In genomic region chr7:143384148-143384547, GRCh38 we compare ENCODE assay signal across 10 cellular contexts. TPM values are rescaled to one million over a fixed set of nuclear protein-coding genes. Genes with fewer than 3 reads are reported as not detected.
DNase-seq lines count a peak whose midpoint lies in the region; ATAC-seq and TF ChIP-seq lines count a peak whose summit lies in the region.
"Had no signal": no experiment of that assay in that cellular context is flagged by ENCODE, and none has a peak within 500 bp of the region (broad histone marks: within the 10 kb centered on the region; RNA-seq: fewer than 3 reads in every experiment).

No MANE protein-coding gene starts in this region.

- H3K4me1 Mint-ChIP-seq in activated T-cell treated with anti-CD3 and anti-CD28 coated beads, Interleukin-2, amount 50 U/mL, for 72 hours (ENCODE audit: low read depth), result peaks cover 5% of the 10 kb centered on the region
- H3K4me1 Mint-ChIP-seq in activated CD4-positive, alpha-beta T cell treated with anti-CD3 and anti-CD28 coated beads for 36 hours, result peaks cover 8% of the 10 kb centered on the region

- H3K27ac Mint-ChIP-seq in activated T-cell treated with anti-CD3 and anti-CD28 coated beads, Interleukin-2, amount 50 U/mL, for 72 hours, result no peak overlapping the region
- no peak overlapping the region for H3K27ac Mint-ChIP-seq in activated CD4-positive, alpha-beta T cell treated with anti-CD3 and anti-CD28 coated beads for 36 hours

- no peaks in the 10 kb centered on the region for H3K27me3 Mint-ChIP-seq in activated T-cell treated with anti-CD3 and anti-CD28 coated beads, Interleukin-2, amount 50 U/mL, for 72 hours (ENCODE audit: low read depth)
- no peaks in the 10 kb centered on the region for H3K27me3 Mint-ChIP-seq in activated CD4-positive, alpha-beta T cell treated with anti-CD3 and anti-CD28 coated beads for 36 hours

- DNase-seq in G401 (ENCODE audit: low spot score), result peak; percentile 48
- DNase-seq in ascending aorta (ENCODE audit: low spot score in 2 of 2), result peak in 1 of 2 donors; percentile 75
- no peak for DNase-seq in heart right ventricle
- DNase-seq in UCSD-AML1 (lab: John Stamatoyannopoulos, UW; ENCODE audit: unreplicated experiment), result no peak
- no peak for DNase-seq in activated T-cell treated with anti-CD3 and anti-CD28 coated beads, Interleukin-2, amount 50 U/mL, for 72 hours
- no peak for DNase-seq in activated CD4-positive, alpha-beta T cell treated with anti-CD3 and anti-CD28 coated beads for 36 hours
- DNase-seq: NCI-H1694; stimulated activated CD4-positive, alpha-beta T cell treated with anti-CD3 and anti-CD28 coated beads, Interleukin-1b, Interleukin-23, amount 100 ng/mL, for 48 hours had no signal

- TF ChIP-seq CTCF in ascending aorta (IDR thresholded peaks at IDR 0.05) (no peak), heart right ventricle (IDR thresholded peaks at IDR 0.05) (no peak)

- no peak overlapping the region for H3K4me3 Mint-ChIP-seq in activated T-cell treated with anti-CD3 and anti-CD28 coated beads, Interleukin-2, amount 50 U/mL, for 72 hours
- no peak overlapping the region for H3K4me3 Mint-ChIP-seq in activated CD4-positive, alpha-beta T cell treated with anti-CD3 and anti-CD28 coated beads for 36 hours

- in situ Hi-C loops in G401 (cut with HindIII; ENCODE audit: low sequenced_read_pairs), result no loop called here

- H3K36me3 ChIP-seq in ascending aorta (peaks cover 19 to 52% of the 10 kb centered on the region in 2 donors), heart right ventricle (peaks cover 0 to 68% (median 13%) of the 10 kb centered on the region in 9 donors)

- intact Hi-C loops in ascending aorta (cut with DNase I) (loop anchor here (10.0 kb wide), 1 partner anchor 529 kb away; the partner anchor contains the start of gene EPHB6), heart right ventricle (cut with DNase I) (loop anchor here in 4 of 10 donors (5.0 to 10.0 kb wide), 4 partner anchors 33 to 122 kb away; partner anchors contain the start of gene GSTK1 (in 2 of the 4))
- intact Hi-C loops in activated CD4-positive, alpha-beta T cell treated with anti-CD3 and anti-CD28 coated beads for 36 hours (cut with DNase I, micrococcal nuclease), result loop anchor here in 1 of 2 experiments (5.0 to 10.0 kb wide), 3 partner anchors 37 to 579 kb away; no protein-coding TSS in a partner anchor

- CTCF ChIA-PET in activated CD4-positive, alpha-beta T cell treated with anti-CD3 and anti-CD28 coated beads for 36 hours (lab: Charles Lee), result interaction anchor here (0.6 to 1.8 kb wide), 11 partner anchors 8 to 750 kb away, joined by 3 to 12 read pairs (median 4); no protein-coding TSS in a partner anchor

- POLR2A ChIA-PET in activated CD4-positive, alpha-beta T cell treated with anti-CD3 and anti-CD28 coated beads for 36 hours (lab: Charles Lee), result interaction anchor here (0.8 to 2.0 kb wide), 3 partner anchors 9 to 23 kb away, joined by 3 to 7 read pairs (median 3); no protein-coding TSS in a partner anchor

- WGBS in heart right ventricle, 2 donors, result 53 to 60% methylated on average over 5 of the region's 5 CpGs

- H3K9me3 ChIP-seq in ascending aorta (no peaks in the 10 kb centered on the region), heart right ventricle (no peaks in the 10 kb centered on the region)

- H3K4me1 ChIP-seq in ascending aorta (peaks cover 24 to 60% of the 10 kb centered on the region in 2 donors), heart right ventricle (peaks cover 11 to 81% (median 66%) of the 10 kb centered on the region in 9 donors)

- H3K36me3 Mint-ChIP-seq in activated T-cell treated with anti-CD3 and anti-CD28 coated beads, Interleukin-2, amount 50 U/mL, for 72 hours (ENCODE audit: insufficient read depth in 2 of 2), result no peaks in the 10 kb centered on the region
- H3K36me3 Mint-ChIP-seq in activated CD4-positive, alpha-beta T cell treated with anti-CD3 and anti-CD28 coated beads for 36 hours (ENCODE audit: low read depth), result peaks cover 8% of the 10 kb centered on the region

- peak overlapping the region; percentile 89 to 97 for H3K4me3 ChIP-seq in ascending aorta
- peak overlapping the region in 7 of 10 donors; percentile 88 to 100 (median 95) for H3K4me3 ChIP-seq in heart right ventricle
- peak overlapping the region in 4 of 7 experiments; percentile 7 to 98 (median 42) for H3K4me3 ChIP-seq in skin epidermis

- H3K27ac ChIP-seq in ascending aorta (peak overlapping the region; percentile 97 to 99), heart right ventricle (peak overlapping the region in 8 of 10 donors; percentile 20 to 100 (median 98)), skin epidermis (peak overlapping the region in 13 of 21 experiments; percentile 13 to 100 (median 55))

- TF ChIP-seq POLR2A in GM18505 (IDR thresholded peaks at IDR 0.05; ENCODE audit: borderline replicate concordance, extremely low read depth, insufficient read depth, insufficient read length), result no peak

- ATAC-seq in heart right ventricle (no peak), GM18505 (IDR thresholded peaks at IDR 0.05; ENCODE audit: unreplicated experiment) (no peak)
- no peak for ATAC-seq in activated T-cell treated with anti-CD3 and anti-CD28 coated beads, Interleukin-2, amount 50 U/mL, for 72 hours (replicated peaks in 1 of 2)
- ATAC-seq in activated CD4-positive, alpha-beta T cell treated with anti-CD3 and anti-CD28 coated beads for 36 hours, result no peak

- H3K9me3 Mint-ChIP-seq in activated T-cell treated with anti-CD3 and anti-CD28 coated beads, Interleukin-2, amount 50 U/mL, for 72 hours, result no peaks in the 10 kb centered on the region
- no peaks in the 10 kb centered on the region for H3K9me3 Mint-ChIP-seq in activated CD4-positive, alpha-beta T cell treated with anti-CD3 and anti-CD28 coated beads for 36 hours (ENCODE audit: low read depth)

- H3K27me3 ChIP-seq in ascending aorta (no peaks in the 10 kb centered on the region), heart right ventricle (no peaks in the 10 kb centered on the region)

RNA-seq across cellular contexts. Expression of gene ZYX, which starts 3.0 kb away (rescaled TPM):
- 25.0 and 33.5 TPM in 2 replicates for total RNA-seq in G401 (2014; rRNA removed; shearing (Covaris generic))
- total RNA-seq in ascending aorta (320 TPM), heart right ventricle (100 to 1,000 TPM in 2 of 10 donors, 10 to 100 TPM in 8; 48.5 to 148 (median 74.6) TPM)
- polyA plus RNA-seq in heart right ventricle, result 100 to 1,000 TPM in 1 of 2 donors, 10 to 100 TPM in 1; 58.9 to 152 TPM
- 100 to 1,000 TPM; 121 to 129 TPM for total RNA-seq in activated T-cell treated with anti-CD3 and anti-CD28 coated beads, Interleukin-2, amount 50 U/mL, for 72 hours
- total RNA-seq in activated CD4-positive, alpha-beta T cell treated with anti-CD3 and anti-CD28 coated beads for 36 hours, result 100 to 1,000 TPM; 103 to 148 TPM

RNA-seq across cellular contexts. Expression of gene FAM131B, which starts 21.6 kb away (rescaled TPM):
- 0.06 and 0.31 TPM in 2 replicates for total RNA-seq in G401 (2014; rRNA removed; shearing (Covaris generic))
- 0.53 TPM for total RNA-seq in ascending aorta
- 1 to 10 TPM in 1 of 10 donors, under 1 TPM in 8, not detected in 1; 0.07 to 1.2 (median 0.39) TPM for total RNA-seq in heart right ventricle
- under 1 TPM; 0.22 to 0.37 TPM for polyA plus RNA-seq in heart right ventricle
- total RNA-seq in activated T-cell treated with anti-CD3 and anti-CD28 coated beads, Interleukin-2, amount 50 U/mL, for 72 hours, result 1 to 10 TPM; 3.1 TPM
- 1 to 10 TPM; 1.7 to 1.8 TPM for total RNA-seq in activated CD4-positive, alpha-beta T cell treated with anti-CD3 and anti-CD28 coated beads for 36 hours

RNA-seq across cellular contexts. Expression of gene EPHA1, which starts 24.5 kb away (rescaled TPM):
- total RNA-seq in G401 (2014; rRNA removed; shearing (Covaris generic)), result not detected in 2 replicates
- total RNA-seq in ascending aorta, result not detected
- under 1 TPM in 1 of 10 donors, not detected in 9; 0.39 TPM for total RNA-seq in heart right ventricle
- under 1 TPM; 0.12 to 0.73 TPM for polyA plus RNA-seq in heart right ventricle
- total RNA-seq in activated T-cell treated with anti-CD3 and anti-CD28 coated beads, Interleukin-2, amount 50 U/mL, for 72 hours, result 1 to 10 TPM; 2.2 to 4.2 TPM
- total RNA-seq in activated CD4-positive, alpha-beta T cell treated with anti-CD3 and anti-CD28 coated beads for 36 hours, result 1 to 10 TPM; 2.4 to 2.8 TPM

RNA-seq across cellular contexts. Expression of gene TAS2R60, which starts 59.1 kb away (rescaled TPM):
- total RNA-seq in G401 (2014; rRNA removed; shearing (Covaris generic)), result not detected in 2 replicates
- total RNA-seq in ascending aorta (not detected), heart right ventricle (not detected)
- polyA plus RNA-seq in heart right ventricle, result not detected
- not detected for total RNA-seq in activated T-cell treated with anti-CD3 and anti-CD28 coated beads, Interleukin-2, amount 50 U/mL, for 72 hours
- total RNA-seq in activated CD4-positive, alpha-beta T cell treated with anti-CD3 and anti-CD28 coated beads for 36 hours, result not detected

Comparison
In these comparisons a context has a peak if more than half of its experiments do, and no peak if none do; other contexts are left out.
1. H3K4me3 ChIP-seq: peak in every context shown above with its lines; median percentile 95 in heart right ventricle; 93 in ascending aorta; 42 in skin epidermis.